Comparison of ENCODE assay signal across 9 cellular contexts in the genomic region with DNA sequence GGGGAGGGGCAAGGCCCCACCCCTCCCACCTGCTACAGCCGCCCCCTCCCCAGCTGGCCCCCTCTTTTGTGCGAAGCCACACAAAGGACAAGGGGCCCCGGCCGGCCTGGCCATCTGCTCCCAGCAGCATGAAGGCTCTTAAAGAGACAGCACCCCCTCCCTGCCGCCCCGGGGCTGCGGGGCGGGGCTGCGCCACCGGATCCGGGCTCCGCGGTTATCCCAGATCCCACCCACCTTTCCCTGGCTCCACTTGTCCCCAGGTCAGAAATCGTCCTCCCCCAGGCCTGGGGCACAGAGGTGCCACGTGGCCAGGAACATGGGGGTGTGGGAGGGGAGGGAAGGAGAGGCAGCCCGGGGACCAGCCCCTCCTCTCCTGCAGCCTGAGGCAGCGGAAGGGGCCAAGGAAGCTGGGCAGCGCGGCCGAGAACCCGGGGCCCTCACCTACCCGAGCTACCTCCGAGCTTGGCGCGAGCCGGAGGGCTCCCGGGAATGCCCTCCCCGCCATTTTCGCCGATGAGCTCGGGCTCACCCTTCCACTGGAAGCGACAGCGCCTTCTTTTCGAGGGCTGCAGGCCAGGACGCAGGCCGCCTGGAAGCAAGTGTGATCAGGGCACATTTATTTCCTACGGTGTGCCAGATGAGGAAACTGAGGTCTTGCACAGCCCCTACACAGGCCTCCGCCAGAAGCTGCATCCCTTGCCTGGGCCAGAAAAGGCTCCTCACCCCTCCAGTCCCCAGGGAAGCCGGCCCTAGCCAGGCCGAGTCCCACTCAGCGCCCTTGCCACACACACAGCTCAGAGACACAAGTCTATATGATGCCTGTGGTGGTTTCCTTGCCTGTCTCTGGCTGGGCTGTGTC. TPM values are rescaled to one million over a fixed set of nuclear protein-coding genes. Genes with fewer than 3 reads are reported as not detected.
DNase-seq lines count a peak whose midpoint lies in the region; ATAC-seq lines count a peak whose summit lies in the region.
"Had no signal": no experiment of that assay in that cellular context is flagged by ENCODE, and none has a peak within 500 bp of the region (broad histone marks: within the 10 kb centered on the region; RNA-seq: fewer than 3 reads in every experiment).

No MANE protein-coding gene starts in this region.

- peak overlapping the region in 14 of 21 experiments; percentile 5 to 68 (median 32) for H3K27ac ChIP-seq in skin epidermis

- DNase-seq in G401 (ENCODE audit: low spot score): peak; percentile 78
- DNase-seq in SK-N-DZ (ENCODE audit: low spot score): peak; percentile 98
- DNase-seq in hippocampal formation (lab: John Stamatoyannopoulos, UW): peak; percentile 35 to 63
- DNase-seq in stimulated activated CD8-positive, alpha-beta memory T cell treated with anti-CD3 and anti-CD28 coated beads, Interleukin-4, amount 100 ng/mL, for 48 hours: no peak
- DNase-seq in NCI-H187 (lab: John Stamatoyannopoulos, UW): no peak
- DNase-seq: activated CD8-positive, alpha-beta memory T cell treated with anti-CD3 and anti-CD28 coated beads, Interleukin-2, amount 50 U/mL, for 48 hours had no signal

- ATAC-seq in GM18520 (IDR thresholded peaks at IDR 0.05; ENCODE audit: unreplicated experiment): no peak
- no peak for ATAC-seq in GM19324 (IDR thresholded peaks at IDR 0.05; ENCODE audit: low FRiP score, unreplicated experiment)

- H3K4me3 ChIP-seq in skin epidermis: peak overlapping the region in 5 of 7 experiments; percentile 7 to 34 (median 22)

- in situ Hi-C loops in G401 (cut with HindIII; ENCODE audit: low sequenced_read_pairs): no loop called here

RNA-seq across cellular contexts. Expression of gene RCOR2, which starts 2.5 kb away (rescaled TPM):
- total RNA-seq in G401 (2014; rRNA removed; shearing (Covaris generic)): 53.3 and 54.9 TPM in 2 replicates
- 115 and 123 TPM in 2 replicates for polyA plus RNA-seq in SK-N-DZ (2014; cell fraction: cytosol; rRNA removed)
- 163 and 172 TPM in 2 replicates for polyA plus RNA-seq in SK-N-DZ (2014; cell fraction: nucleus; rRNA removed)

RNA-seq across cellular contexts. Expression of gene NAA40, which starts 19.3 kb away (rescaled TPM):
- 44.2 and 50.7 TPM in 2 replicates for total RNA-seq in G401 (2014; rRNA removed; shearing (Covaris generic))
- polyA plus RNA-seq in SK-N-DZ (2014; cell fraction: cytosol; rRNA removed): 65.1 and 69.4 TPM in 2 replicates
- polyA plus RNA-seq in SK-N-DZ (2014; cell fraction: nucleus; rRNA removed): 88.4 and 112 TPM in 2 replicates

RNA-seq across cellular contexts. Expression of gene COX8A, which starts 54.9 kb away (rescaled TPM):
- total RNA-seq in G401 (2014; rRNA removed; shearing (Covaris generic)): 499 and 536 TPM in 2 replicates
- polyA plus RNA-seq in SK-N-DZ (2014; cell fraction: cytosol; rRNA removed): 990 and 1,061 TPM in 2 replicates
- polyA plus RNA-seq in SK-N-DZ (2014; cell fraction: nucleus; rRNA removed): 814 and 955 TPM in 2 replicates

Comparison
In these comparisons a context has a peak if more than half of its experiments do, and no peak if none do; other contexts are left out.
1. DNase-seq: peak in G401 (single experiment), SK-N-DZ (single experiment) and hippocampal formation (2 of 2); none in stimulated activated CD8-positive, alpha-beta memory T cell treated with anti-CD3 and anti-CD28 coated beads, Interleukin-4, amount 100 ng/mL, for 48 hours (single experiment) and NCI-H187 (0 of 2).